ENCODE assay signal across 1 cellular context in genomic region chr14:61331992-61332657, GRCh38.
A peak's percentile ranks its signal among the peaks of the same experiment; 100 is the strongest.
TF ChIP-seq lines count a peak whose summit lies in the region.

No MANE protein-coding gene starts in this region.

TF ChIP-seq in HEK293, 187 proteins besides CTCF, POLR2A, EP300 and RAD21 (continued from another document and continues in another):
- TF ChIP-seq SCRT1 (tag by site-specific recombination; IDR thresholded peaks at IDR 0.05; ENCODE audit: borderline replicate concordance) (peak; percentile 46; the same call in 1 of the 2 replicates), ZNF202 (tag by site-specific recombination; IDR thresholded peaks at IDR 0.05; ENCODE audit: borderline replicate concordance) (no peak), ZNF416 (tag by site-specific recombination; IDR thresholded peaks at IDR 0.05) (no peak), GLI2 (tag by site-specific recombination; IDR thresholded peaks at IDR 0.05; ENCODE audit: borderline replicate concordance, low read depth) (peak; percentile 81), ZFHX2 (tag by site-specific recombination; conservative IDR thresholded peaks at IDR 0.05) (no peak), ZNF558 (tag by site-specific recombination; IDR thresholded peaks at IDR 0.05) (peak; percentile 68; the same call in 1 of the 2 replicates), ZNF221 (tag by site-specific recombination; IDR thresholded peaks at IDR 0.05; ENCODE audit: borderline replicate concordance) (no peak), REST (tag by site-specific recombination; IDR thresholded peaks at IDR 0.05) (no peak), ZNF133 (tag by site-specific recombination; IDR thresholded peaks at IDR 0.05) (no peak), ZNF549 (tag by site-specific recombination; IDR thresholded peaks at IDR 0.05) (no peak), PRDM2 (tag by site-specific recombination; IDR thresholded peaks at IDR 0.05; ENCODE audit: borderline replicate concordance) (no peak), ZNF48 (tag by site-specific recombination; IDR thresholded peaks at IDR 0.05) (no peak), ZNF610 (tag by site-specific recombination; IDR thresholded peaks at IDR 0.05; ENCODE audit: borderline replicate concordance) (peak; percentile 79), ZNF2 (tag by site-specific recombination; IDR thresholded peaks at IDR 0.05) (peak; percentile 83), WT1 (tag by site-specific recombination; IDR thresholded peaks at IDR 0.05) (peak; percentile 99), ZNF510 (tag by site-specific recombination; IDR thresholded peaks at IDR 0.05; ENCODE audit: insufficient replicate concordance) (no peak), ZNF324 (tag by site-specific recombination; IDR thresholded peaks at IDR 0.05) (0 out of 2 replicates have a peak, but pooled peaks have one; percentile 26), ZNF266 (tag by site-specific recombination; IDR thresholded peaks at IDR 0.05; ENCODE audit: low read depth) (no peak), SP3 (tag by site-specific recombination; IDR thresholded peaks at IDR 0.05) (no peak), ZBTB20 (tag by site-specific recombination; IDR thresholded peaks at IDR 0.05) (no peak), ZNF561 (tag by site-specific recombination; IDR thresholded peaks at IDR 0.05; ENCODE audit: borderline replicate concordance) (peak; percentile 89), KLF1 (tag by site-specific recombination; IDR thresholded peaks at IDR 0.05) (peak; percentile 59; the same call in 1 of the 2 replicates), KLF8 (tag by site-specific recombination; IDR thresholded peaks at IDR 0.05) (peak; percentile 54; the same call in 1 of the 2 replicates), ZEB2 (tag by site-specific recombination; IDR thresholded peaks at IDR 0.05) (peak; percentile 97), ZBTB17 (tag by site-specific recombination; IDR thresholded peaks at IDR 0.05) (peak; percentile 62; the same call in 1 of the 2 replicates), ZNF19 (tag by site-specific recombination; IDR thresholded peaks at IDR 0.05; ENCODE audit: low read depth) (peak; percentile 7; the same call in 1 of the 2 replicates), ZNF488 (tag by site-specific recombination; IDR thresholded peaks at IDR 0.05) (no peak), SCRT2 (tag by site-specific recombination; IDR thresholded peaks at IDR 0.05) (no peak), ZSCAN30 (tag by site-specific recombination; IDR thresholded peaks at IDR 0.05) (peak; percentile 80), ZNF501 (tag by site-specific recombination; IDR thresholded peaks at IDR 0.05) (no peak), KLF16 (tag by site-specific recombination; IDR thresholded peaks at IDR 0.05) (no peak), ZNF624 (tag by site-specific recombination; IDR thresholded peaks at IDR 0.05) (no peak), ZNF555 (tag by site-specific recombination; conservative IDR thresholded peaks at IDR 0.05) (no peak), ZNF639 (tag by site-specific recombination; IDR thresholded peaks at IDR 0.05) (peak; percentile 79), ZXDB (tag by site-specific recombination; IDR thresholded peaks at IDR 0.05) (peak; percentile 80), ZNF335 (tag by site-specific recombination; conservative IDR thresholded peaks at IDR 0.05) (no peak), ZNF658 (tag by site-specific recombination; IDR thresholded peaks at IDR 0.05) (no peak), ZNF366 (tag by site-specific recombination; conservative IDR thresholded peaks at IDR 0.05) (peak; percentile 80), ZNF768 (tag by site-specific recombination; IDR thresholded peaks at IDR 0.05) (no peak), ZNF223 (tag by site-specific recombination; IDR thresholded peaks at IDR 0.05) (no peak), IKZF3 (tag by site-specific recombination; IDR thresholded peaks at IDR 0.05) (peak; percentile 93)
- TF ChIP-seq, protein P1, sequence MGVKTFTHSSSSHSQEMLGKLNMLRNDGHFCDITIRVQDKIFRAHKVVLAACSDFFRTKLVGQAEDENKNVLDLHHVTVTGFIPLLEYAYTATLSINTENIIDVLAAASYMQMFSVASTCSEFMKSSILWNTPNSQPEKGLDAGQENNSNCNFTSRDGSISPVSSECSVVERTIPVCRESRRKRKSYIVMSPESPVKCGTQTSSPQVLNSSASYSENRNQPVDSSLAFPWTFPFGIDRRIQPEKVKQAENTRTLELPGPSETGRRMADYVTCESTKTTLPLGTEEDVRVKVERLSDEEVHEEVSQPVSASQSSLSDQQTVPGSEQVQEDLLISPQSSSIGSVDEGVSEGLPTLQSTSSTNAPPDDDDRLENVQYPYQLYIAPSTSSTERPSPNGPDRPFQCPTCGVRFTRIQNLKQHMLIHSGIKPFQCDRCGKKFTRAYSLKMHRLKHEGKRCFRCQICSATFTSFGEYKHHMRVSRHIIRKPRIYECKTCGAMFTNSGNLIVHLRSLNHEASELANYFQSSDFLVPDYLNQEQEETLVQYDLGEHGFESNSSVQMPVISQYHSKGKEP (tag by site-specific recombination; IDR thresholded peaks at IDR 0.05): peak; percentile 73; the same call in 1 of the 2 replicates
- TF ChIP-seq, protein P2, sequence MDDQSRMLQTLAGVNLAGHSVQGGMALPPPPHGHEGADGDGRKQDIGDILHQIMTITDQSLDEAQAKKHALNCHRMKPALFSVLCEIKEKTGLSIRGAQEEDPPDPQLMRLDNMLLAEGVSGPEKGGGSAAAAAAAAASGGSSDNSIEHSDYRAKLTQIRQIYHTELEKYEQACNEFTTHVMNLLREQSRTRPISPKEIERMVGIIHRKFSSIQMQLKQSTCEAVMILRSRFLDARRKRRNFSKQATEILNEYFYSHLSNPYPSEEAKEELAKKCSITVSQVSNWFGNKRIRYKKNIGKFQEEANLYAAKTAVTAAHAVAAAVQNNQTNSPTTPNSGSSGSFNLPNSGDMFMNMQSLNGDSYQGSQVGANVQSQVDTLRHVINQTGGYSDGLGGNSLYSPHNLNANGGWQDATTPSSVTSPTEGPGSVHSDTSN (CRISPR knock-in tag; IDR thresholded peaks at IDR 0.05): no peak
- TF ChIP-seq, protein P3, sequence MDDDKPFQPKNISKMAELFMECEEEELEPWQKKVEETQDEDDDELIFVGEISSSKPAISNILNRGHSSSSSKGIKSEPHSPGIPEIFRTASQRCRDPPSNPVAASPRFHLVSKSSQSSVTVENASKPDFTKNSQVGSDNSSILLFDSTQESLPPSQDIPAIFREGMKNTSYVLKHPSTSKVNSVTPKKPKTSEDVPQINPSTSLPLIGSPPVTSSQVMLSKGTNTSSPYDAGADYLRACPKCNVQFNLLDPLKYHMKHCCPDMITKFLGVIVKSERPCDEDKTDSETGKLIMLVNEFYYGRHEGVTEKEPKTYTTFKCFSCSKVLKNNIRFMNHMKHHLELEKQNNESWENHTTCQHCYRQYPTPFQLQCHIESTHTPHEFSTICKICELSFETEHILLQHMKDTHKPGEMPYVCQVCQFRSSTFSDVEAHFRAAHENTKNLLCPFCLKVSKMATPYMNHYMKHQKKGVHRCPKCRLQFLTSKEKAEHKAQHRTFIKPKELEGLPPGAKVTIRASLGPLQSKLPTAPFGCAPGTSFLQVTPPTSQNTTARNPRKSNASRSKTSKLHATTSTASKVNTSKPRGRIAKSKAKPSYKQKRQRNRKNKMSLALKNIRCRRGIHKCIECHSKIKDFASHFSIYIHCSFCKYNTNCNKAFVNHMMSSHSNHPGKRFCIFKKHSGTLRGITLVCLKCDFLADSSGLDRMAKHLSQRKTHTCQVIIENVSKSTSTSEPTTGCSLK (tag by site-specific recombination; IDR thresholded peaks at IDR 0.05): no peak
- TF ChIP-seq, protein P4, sequence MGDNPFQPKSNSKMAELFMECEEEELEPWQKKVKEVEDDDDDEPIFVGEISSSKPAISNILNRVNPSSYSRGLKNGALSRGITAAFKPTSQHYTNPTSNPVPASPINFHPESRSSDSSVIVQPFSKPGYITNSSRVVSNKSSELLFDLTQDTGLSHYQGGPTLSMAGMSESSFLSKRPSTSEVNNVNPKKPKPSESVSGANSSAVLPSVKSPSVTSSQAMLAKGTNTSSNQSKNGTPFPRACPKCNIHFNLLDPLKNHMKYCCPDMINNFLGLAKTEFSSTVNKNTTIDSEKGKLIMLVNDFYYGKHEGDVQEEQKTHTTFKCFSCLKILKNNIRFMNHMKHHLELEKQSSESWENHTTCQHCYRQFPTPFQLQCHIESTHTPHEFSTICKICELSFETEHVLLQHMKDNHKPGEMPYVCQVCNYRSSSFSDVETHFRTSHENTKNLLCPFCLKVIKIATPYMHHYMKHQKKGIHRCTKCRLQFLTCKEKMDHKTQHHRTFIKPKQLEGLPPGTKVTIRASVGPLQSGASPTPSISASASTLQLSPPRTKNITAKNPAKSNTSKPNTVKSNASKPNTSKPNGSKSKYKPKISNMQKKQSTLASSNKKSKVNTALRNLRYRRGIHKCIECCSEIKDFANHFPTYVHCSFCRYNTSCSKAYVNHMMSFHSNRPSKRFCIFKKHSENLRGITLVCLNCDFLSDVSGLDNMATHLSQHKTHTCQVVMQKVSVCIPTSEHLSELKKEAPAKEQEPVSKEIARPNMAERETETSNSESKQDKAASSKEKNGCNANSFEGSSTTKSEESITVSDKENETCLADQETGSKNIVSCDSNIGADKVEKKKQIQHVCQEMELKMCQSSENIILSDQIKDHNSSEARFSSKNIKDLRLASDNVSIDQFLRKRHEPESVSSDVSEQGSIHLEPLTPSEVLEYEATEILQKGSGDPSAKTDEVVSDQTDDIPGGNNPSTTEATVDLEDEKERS (tag by site-specific recombination; IDR thresholded peaks at IDR 0.05): no peak
